Comparison of ENCODE assay signal across 14 cellular contexts in genomic region chr10:99981581-99982199, GRCh38. TPM values are rescaled to one million over a fixed set of nuclear protein-coding genes. Genes with fewer than 3 reads are reported as not detected.
DNase-seq lines count a peak whose midpoint lies in the region; ATAC-seq and TF ChIP-seq lines count a peak whose summit lies in the region.
"Had no signal": no experiment of that assay in that cellular context is flagged by ENCODE, and none has a peak within 500 bp of the region (broad histone marks: within the 10 kb centered on the region; RNA-seq: fewer than 3 reads in every experiment).

No MANE protein-coding gene starts in this region.

- no peak overlapping the region for H2AFZ ChIP-seq in mammary epithelial cell (ENCODE audit: low read depth, low read length)

- no TSS peak for BruUV-seq in mammary epithelial cell (replicated peaks; lab: Mats Ljungman, UMichigan)

- intact Hi-C loops in mammary epithelial cell (cut with micrococcal nuclease): no loop called here

- peaks cover 63% of the 10 kb centered on the region for H3K4me1 Mint-ChIP-seq in nephron

- dilution Hi-C loops in mammary epithelial cell (cut with HindIII; ENCODE audit: low sequenced_read_pairs): no loop called here

- ATAC-seq in GM18498 (IDR thresholded peaks at IDR 0.05; ENCODE audit: unreplicated experiment): no peak
- ATAC-seq: gastrocnemius medialis had no signal

- no peaks in the 10 kb centered on the region for H3K27me3 Mint-ChIP-seq in nephron (ENCODE audit: low read depth)

- no peaks in the 10 kb centered on the region for H3K36me3 Mint-ChIP-seq in nephron (ENCODE audit: low read depth)

- H3K9me3 Mint-ChIP-seq in nephron: no peaks in the 10 kb centered on the region
- H3K9me3 Mint-ChIP-seq: activated naive CD4-positive, alpha-beta T cell treated with anti-CD3 and anti-CD28 coated beads for 36 hours had no signal

- H4K20me1 ChIP-seq in mammary epithelial cell (ENCODE audit: insufficient read depth, low read length): no peaks in the 10 kb centered on the region

- H3K9ac ChIP-seq in mammary epithelial cell (ENCODE audit: insufficient read depth, low read length): no peak overlapping the region

- peaks cover 36% of the 10 kb centered on the region for H3K4me1 ChIP-seq in mammary epithelial cell (ENCODE audit: insufficient read depth, low read length)

- no peak for TF ChIP-seq CTCF in mammary epithelial cell (conservative IDR thresholded peaks at IDR 0.05 in 1 of 2, IDR thresholded peaks at IDR 0.05 in 1 of 2; ENCODE audit: extremely low read depth in 1 of 2, insufficient read depth in 1 of 2, low read depth in 1 of 2, low read length in 2 of 2)
- no peak for TF ChIP-seq CTCF in nephron (IDR thresholded peaks at IDR 0.05; ENCODE audit: unreplicated experiment in 3 of 3)

- CTCF ChIA-PET in mammary epithelial cell (lab: Charles Lee; ENCODE audit: low non-redundant PET): no interaction called here

- WGBS in mammary epithelial cell (ENCODE audit: low coverage, missing lambda C conversion rate): 94% methylated on average over 5 of the region's 6 CpGs

- H3K4me3 Mint-ChIP-seq in nephron: peak overlapping the region in 1 of 3 experiments; percentile 1
- H3K4me3 Mint-ChIP-seq: activated naive CD4-positive, alpha-beta T cell treated with anti-CD3 and anti-CD28 coated beads for 36 hours had no signal

- H3K36me3 ChIP-seq in mammary epithelial cell (ENCODE audit: insufficient read depth, low read length): peaks cover 2% of the 10 kb centered on the region
- H3K36me3 ChIP-seq: gastrocnemius medialis had no signal

- H3K27ac ChIP-seq in mammary epithelial cell (ENCODE audit: insufficient read depth, low read depth, low read length): peak overlapping the region; percentile 8

- H3K4me2 ChIP-seq in mammary epithelial cell (ENCODE audit: insufficient read depth, low read depth, low read length): no peak overlapping the region

- no peaks in the 10 kb centered on the region for H3K27me3 ChIP-seq in mammary epithelial cell (ENCODE audit: insufficient read depth, low read length)
- H3K27me3 ChIP-seq: gastrocnemius medialis had no signal

- H3K4me3 ChIP-seq in mammary epithelial cell (replicated peaks in 1 of 3; ENCODE audit: insufficient read depth in 1 of 3, low read depth in 2 of 3, low read length in 3 of 3): no peak overlapping the region
- H3K4me3 ChIP-seq: gastrocnemius medialis, lung had no signal

- peak overlapping the region; percentile 64 to 80 (median 78) for H3K27ac Mint-ChIP-seq in nephron
- H3K27ac Mint-ChIP-seq: activated naive CD4-positive, alpha-beta T cell treated with anti-CD3 and anti-CD28 coated beads for 36 hours had no signal

- no peaks in the 10 kb centered on the region for H3K9me3 ChIP-seq in mammary epithelial cell (replicated peaks; ENCODE audit: insufficient read depth, low read length)
- H3K9me3 ChIP-seq: gastrocnemius medialis had no signal

- DNase-seq in CD1c-positive myeloid dendritic cell (ENCODE audit: extremely low spot score) (peak; percentile 51), NCI-H1694 treated with DMSO at 0.1 percent for 48 hours (lab: John Stamatoyannopoulos, UW) (peak; percentile 94), mammary epithelial cell (no peak), ACHN (no peak), T-helper 1 cell (no peak)
- DNase-seq in activated T-cell treated with anti-CD3 and anti-CD28 coated beads, Interleukin-2, amount 50 U/mL, for 48 hours: no peak
- DNase-seq: activated CD4-positive, alpha-beta T cell treated with anti-CD3 and anti-CD28 coated beads, Interleukin-2, amount 50 U/mL, for 48 hours; activated naive CD4-positive, alpha-beta T cell treated with anti-CD3 and anti-CD28 coated beads for 36 hours; gastrocnemius medialis; HCEC 1CT; NCI-H510A treated with DMSO at 0.1 percent for 48 hours had no signal

- in situ Hi-C loops in mammary epithelial cell (cut with MboI; ENCODE audit: low sequenced_read_pairs in 2 of 2) (no loop called here), ACHN (cut with HindIII; ENCODE audit: low pct_ligation_motif_present, low pct_unique_long_range_greater_than_20kb, low sequenced_read_pairs) (no loop called here)

- peaks cover 90% of the 10 kb centered on the region for H3K79me2 ChIP-seq in mammary epithelial cell (ENCODE audit: insufficient read depth, low read length)

RNA-seq across cellular contexts. Expression of gene DNMBP, which starts 28.1 kb away (rescaled TPM):
- total RNA-seq in mammary epithelial cell: 10 to 100 TPM in 1 of 2 donors, 1 to 10 TPM in 1; 8.7 to 17.6 TPM
- polyA plus RNA-seq in mammary epithelial cell: 17.4 TPM
- 33.6 TPM for polyA minus RNA-seq in mammary epithelial cell

Comparison
In these comparisons a context has a peak if more than half of its experiments do, and no peak if none do; other contexts are left out.
1. DNase-seq: peak in CD1c-positive myeloid dendritic cell (single experiment) and NCI-H1694 treated with DMSO at 0.1 percent for 48 hours (single experiment); none in mammary epithelial cell (single experiment), activated T-cell treated with anti-CD3 and anti-CD28 coated beads, Interleukin-2, amount 50 U/mL, for 48 hours (0 of 2), ACHN (single experiment) and T-helper 1 cell (0 of 5).